9 cellular contexts compared by ENCODE assay signal in genomic region chr13:22801402-22802003, GRCh38.
DNase-seq lines count a peak whose midpoint lies in the region; ATAC-seq and TF ChIP-seq lines count a peak whose summit lies in the region.
"Had no signal": no experiment of that assay in that cellular context is flagged by ENCODE, and none has a peak within 500 bp of the region (broad histone marks: within the 10 kb centered on the region; RNA-seq: fewer than 3 reads in every experiment).

No MANE protein-coding gene starts in this region.

- H3K9me3 Mint-ChIP-seq in natural killer cell treated with Interleukin-12 subunit alpha and Interleukin-12 subunit beta and Interleukin-15 and Interleukin-18, amount 100 ng/mL, for 72 hours: no peaks in the 10 kb centered on the region
- no peaks in the 10 kb centered on the region for H3K9me3 Mint-ChIP-seq in activated CD4-positive, alpha-beta T cell treated with anti-CD3 and anti-CD28 coated beads for 36 hours (ENCODE audit: low read depth)

- no peak overlapping the region for H3K27ac ChIP-seq in GM23248

- TF ChIP-seq CTCF in epithelial cell of esophagus (IDR thresholded peaks at IDR 0.05; ENCODE audit: insufficient read depth, low read depth, low read length, missing control alignments): peak; percentile 49

- H3K4me3 Mint-ChIP-seq in natural killer cell treated with Interleukin-12 subunit alpha and Interleukin-12 subunit beta and Interleukin-15 and Interleukin-18, amount 100 ng/mL, for 72 hours: no peak overlapping the region
- H3K4me3 Mint-ChIP-seq in activated CD4-positive, alpha-beta T cell treated with anti-CD3 and anti-CD28 coated beads for 36 hours: no peak overlapping the region

- DNase-seq in GM23248: peak; percentile 34
- DNase-seq in NCI-H69 (lab: John Stamatoyannopoulos, UW): peak; percentile 1
- DNase-seq in epithelial cell of esophagus (ENCODE audit: low read depth): peak; percentile 38
- DNase-seq in renal cortical epithelial cell (ENCODE audit: low read depth): peak; percentile 65
- no peak for DNase-seq in EL
- no peak for DNase-seq in natural killer cell treated with Interleukin-12 subunit alpha and Interleukin-12 subunit beta and Interleukin-15 and Interleukin-18, amount 100 ng/mL, for 72 hours (ENCODE audit: low spot score)
- no peak for DNase-seq in activated CD4-positive, alpha-beta T cell treated with anti-CD3 and anti-CD28 coated beads for 36 hours
- DNase-seq: activated naive CD4-positive, alpha-beta T cell had no signal

- H3F3A ChIP-seq in GM23248 (ENCODE audit: insufficient read depth): no peaks in the 10 kb centered on the region

- 24 to 25% methylated on average over 3 of the region's 3 CpGs for WGBS in GM23248 (ENCODE audit: low coverage in 1 of 2, low lambda C conversion rate in 2 of 2, missing lambda C conversion rate in 2 of 2), 2 experiments

- peak overlapping the region; percentile 52; the same call in 1 of the 2 replicates for H2AFZ ChIP-seq in GM23248

- POLR2A ChIA-PET in activated CD4-positive, alpha-beta T cell treated with anti-CD3 and anti-CD28 coated beads for 36 hours (lab: Charles Lee): no interaction called here

- H3K79me2 ChIP-seq in GM23248 (ENCODE audit: insufficient read depth): no peaks in the 10 kb centered on the region

- no peaks in the 10 kb centered on the region for H3K9me2 ChIP-seq in GM23248 (ENCODE audit: insufficient read depth)

- H3K36me3 Mint-ChIP-seq in natural killer cell treated with Interleukin-12 subunit alpha and Interleukin-12 subunit beta and Interleukin-15 and Interleukin-18, amount 100 ng/mL, for 72 hours: no peaks in the 10 kb centered on the region
- H3K36me3 Mint-ChIP-seq in activated CD4-positive, alpha-beta T cell treated with anti-CD3 and anti-CD28 coated beads for 36 hours (ENCODE audit: low read depth): no peaks in the 10 kb centered on the region

- H3K9me3 ChIP-seq in GM23248 (ENCODE audit: low read depth): no peaks in the 10 kb centered on the region

- no peak overlapping the region for H3K9ac ChIP-seq in GM23248

- H3K36me3 ChIP-seq in GM23248 (ENCODE audit: low read depth): no peaks in the 10 kb centered on the region

- no peak overlapping the region for H3K27ac Mint-ChIP-seq in natural killer cell treated with Interleukin-12 subunit alpha and Interleukin-12 subunit beta and Interleukin-15 and Interleukin-18, amount 100 ng/mL, for 72 hours
- no peak overlapping the region for H3K27ac Mint-ChIP-seq in activated CD4-positive, alpha-beta T cell treated with anti-CD3 and anti-CD28 coated beads for 36 hours

- H3K4me3 ChIP-seq in GM23248: peak overlapping the region; percentile 16; the same call in 1 of the 2 replicates
- no peak overlapping the region for H3K4me3 ChIP-seq in epithelial cell of esophagus (ENCODE audit: low read length)

- H4K20me1 ChIP-seq in GM23248 (ENCODE audit: insufficient read depth): no peaks in the 10 kb centered on the region

- no peaks in the 10 kb centered on the region for H3K4me1 ChIP-seq in GM23248 (ENCODE audit: insufficient read depth)

- intact Hi-C loops in activated CD4-positive, alpha-beta T cell treated with anti-CD3 and anti-CD28 coated beads for 36 hours (cut with DNase I, micrococcal nuclease): loop anchor here in 1 of 2 experiments (10.0 kb wide), 1 partner anchor 223 kb away; no protein-coding TSS in a partner anchor

- no peak for ATAC-seq in natural killer cell treated with Interleukin-12 subunit alpha and Interleukin-12 subunit beta and Interleukin-15 and Interleukin-18, amount 100 ng/mL, for 72 hours
- no peak for ATAC-seq in GM18498 (IDR thresholded peaks at IDR 0.05; ENCODE audit: unreplicated experiment)
- no peak for ATAC-seq in activated CD4-positive, alpha-beta T cell treated with anti-CD3 and anti-CD28 coated beads for 36 hours

- peaks cover 5% of the 10 kb centered on the region; the same call in 1 of the 2 replicates for H3K27me3 ChIP-seq in GM23248 (replicated peaks; ENCODE audit: insufficient read depth)

- no peak overlapping the region for H3K4me2 ChIP-seq in GM23248 (ENCODE audit: unreplicated experiment)

- CTCF ChIA-PET in activated CD4-positive, alpha-beta T cell treated with anti-CD3 and anti-CD28 coated beads for 36 hours (lab: Charles Lee): interaction anchor here (1.7 kb wide), 1 partner anchor 11 kb away, joined by 4 read pairs; no protein-coding TSS in a partner anchor

- H3K4me1 Mint-ChIP-seq in natural killer cell treated with Interleukin-12 subunit alpha and Interleukin-12 subunit beta and Interleukin-15 and Interleukin-18, amount 100 ng/mL, for 72 hours (ENCODE audit: low read depth in 2 of 2): no peaks in the 10 kb centered on the region
- H3K4me1 Mint-ChIP-seq in activated CD4-positive, alpha-beta T cell treated with anti-CD3 and anti-CD28 coated beads for 36 hours: no peaks in the 10 kb centered on the region

- peaks cover 0 to 12% of the 10 kb centered on the region in 2 donors for H3K27me3 Mint-ChIP-seq in natural killer cell treated with Interleukin-12 subunit alpha and Interleukin-12 subunit beta and Interleukin-15 and Interleukin-18, amount 100 ng/mL, for 72 hours
- H3K27me3 Mint-ChIP-seq in activated CD4-positive, alpha-beta T cell treated with anti-CD3 and anti-CD28 coated beads for 36 hours: peaks cover 20% of the 10 kb centered on the region

- in situ Hi-C loops in GM23248 (cut with MboI): loop anchor here (25.0 kb wide), 1 partner anchor 511 kb away; no protein-coding TSS in a partner anchor

Comparison
In these comparisons a context has a peak if more than half of its experiments do, and no peak if none do; other contexts are left out.
1. DNase-seq: peak in GM23248 (single experiment), NCI-H69 (single experiment), epithelial cell of esophagus (single experiment) and renal cortical epithelial cell (single experiment); none in EL (single experiment), natural killer cell treated with Interleukin-12 subunit alpha and Interleukin-12 subunit beta and Interleukin-15 and Interleukin-18, amount 100 ng/mL, for 72 hours (single experiment) and activated CD4-positive, alpha-beta T cell treated with anti-CD3 and anti-CD28 coated beads for 36 hours (single experiment).